22 cellular contexts compared by ENCODE assay signal in genomic region chr16:21128991-21129390, GRCh38. TPM values are rescaled to one million over a fixed set of nuclear protein-coding genes. Genes with fewer than 3 reads are reported as not detected.
"Had no signal": no experiment of that assay in that cellular context is flagged by ENCODE, and none has a peak within 500 bp of the region (broad histone marks: within the 10 kb centered on the region; RNA-seq: fewer than 3 reads in every experiment).

No MANE protein-coding gene starts in this region.

- ATAC-seq: K562, Panc1, PC-3 had no signal

- H3K27ac ChIP-seq: KMS-11 had no signal

- H3K4me3 ChIP-seq: K562 had no signal

- H3K9me3 ChIP-seq: SK-N-SH had no signal

- DNase-seq: Kasumi-1, MM.1S, NCI-H1092 treated with DMSO at 0.1 percent for 48 hours, NCI-H1436, NCI-H187, NCI-H2029 treated with DMSO at 0.1 percent for 48 hours, NCI-H226, NCI-H446, NCI-H510A, NCI-H524 treated with DMSO at 0.1 percent for 48 hours, NCI-H69, NCI-H774, PC-3, SHP77, SK-N-SH, SW 1271 had no signal

- H3K9ac ChIP-seq: KMS-11, SK-N-SH had no signal

RNA-seq across cellular contexts. Expression of gene DNAH3, which starts 21.7 kb away (rescaled TPM):
- total RNA-seq: M059J, OCI-LY7 had no signal
- polyA plus RNA-seq: IgD-negative memory B cell, SK-N-SH had no signal
